In the genomic region with DNA sequence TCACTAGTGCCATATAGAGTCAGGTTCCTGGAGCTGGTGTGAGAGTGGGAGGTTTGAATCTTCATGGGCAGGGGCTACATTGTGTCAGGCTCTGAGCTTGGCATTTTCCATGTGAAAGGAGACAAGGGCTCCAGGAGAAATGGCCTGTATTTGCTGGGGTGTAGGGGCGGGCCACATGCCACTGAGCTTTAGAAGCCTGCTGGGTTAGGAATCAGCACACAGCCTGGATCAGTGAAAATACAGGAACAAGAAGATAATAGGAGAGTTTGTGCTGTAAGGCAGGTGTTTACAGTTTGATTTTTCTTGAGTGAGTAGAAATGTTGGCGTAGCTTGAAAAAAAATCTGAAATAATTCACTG, we compare ENCODE assay signal across 14 cellular contexts. TPM values are rescaled to one million over a fixed set of nuclear protein-coding genes. Genes with fewer than 3 reads are reported as not detected.
DNase-seq lines count a peak whose midpoint lies in the region; ATAC-seq and TF ChIP-seq lines count a peak whose summit lies in the region.
"Had no signal": no experiment of that assay in that cellular context is flagged by ENCODE, and none has a peak within 500 bp of the region (broad histone marks: within the 10 kb centered on the region; RNA-seq: fewer than 3 reads in every experiment).

No MANE protein-coding gene starts in this region.

- peaks cover 49 to 53% of the 10 kb centered on the region in 2 donors for H3K4me1 ChIP-seq in mucosa of rectum (ENCODE audit: control insufficient read depth in 2 of 2, insufficient read depth in 2 of 2, low read length in 2 of 2)
- peaks cover 43 to 76% (median 55%) of the 10 kb centered on the region in 4 donors for H3K4me1 ChIP-seq in transverse colon

- H3K36me3 Mint-ChIP-seq in activated naive CD8-positive, alpha-beta T cell, result peaks cover 2% of the 10 kb centered on the region
- H3K36me3 Mint-ChIP-seq in activated naive CD8-positive, alpha-beta T cell treated with anti-CD3 and anti-CD28 coated beads, Interleukin-2, amount 50 U/mL, for 24 hours (ENCODE audit: low read depth), result peaks cover 5% of the 10 kb centered on the region
- peaks cover 16% of the 10 kb centered on the region for H3K36me3 Mint-ChIP-seq in activated T-helper 17 cell treated with anti-CD3 and anti-CD28 coated beads, Interleukin-2, amount 50 U/mL, for 72 hours (ENCODE audit: low read depth)
- H3K36me3 Mint-ChIP-seq: immature natural killer cell; natural killer cell treated with Interleukin-12 subunit alpha and Interleukin-12 subunit beta and Interleukin-15 and Interleukin-18, amount 100 ng/mL, for 72 hours had no signal

- H3K4me3 Mint-ChIP-seq in activated naive CD8-positive, alpha-beta T cell, result no peak overlapping the region
- no peak overlapping the region for H3K4me3 Mint-ChIP-seq in activated naive CD8-positive, alpha-beta T cell treated with anti-CD3 and anti-CD28 coated beads, Interleukin-2, amount 50 U/mL, for 24 hours
- no peak overlapping the region for H3K4me3 Mint-ChIP-seq in activated T-helper 17 cell treated with anti-CD3 and anti-CD28 coated beads, Interleukin-2, amount 50 U/mL, for 72 hours
- H3K4me3 Mint-ChIP-seq: natural killer cell treated with Interleukin-12 subunit alpha and Interleukin-12 subunit beta and Interleukin-15 and Interleukin-18, amount 100 ng/mL, for 72 hours; T-helper 1 cell treated with Interleukin-12 subunit alpha and Interleukin-12 subunit beta and Interleukin-4 antibody, amounts not matched to agents 30 μg/mL and 1 μg/mL, for 36 hours had no signal

- peak overlapping the region; percentile 22 to 57 for H3K4me3 ChIP-seq in mucosa of rectum (ENCODE audit: low read length in 2 of 2)
- H3K4me3 ChIP-seq in transverse colon, result no peak overlapping the region

- H3K9me3 Mint-ChIP-seq in activated naive CD8-positive, alpha-beta T cell (ENCODE audit: low read depth), result no peaks in the 10 kb centered on the region
- H3K9me3 Mint-ChIP-seq in activated naive CD8-positive, alpha-beta T cell treated with anti-CD3 and anti-CD28 coated beads, Interleukin-2, amount 50 U/mL, for 24 hours, result no peaks in the 10 kb centered on the region
- no peaks in the 10 kb centered on the region for H3K9me3 Mint-ChIP-seq in activated T-helper 17 cell treated with anti-CD3 and anti-CD28 coated beads, Interleukin-2, amount 50 U/mL, for 72 hours
- H3K9me3 Mint-ChIP-seq: immature natural killer cell; natural killer cell treated with Interleukin-12 subunit alpha and Interleukin-12 subunit beta and Interleukin-15 and Interleukin-18, amount 100 ng/mL, for 72 hours; T-helper 1 cell treated with Interleukin-12 subunit alpha and Interleukin-12 subunit beta and Interleukin-4 antibody, amounts not matched to agents 30 μg/mL and 1 μg/mL, for 36 hours had no signal

- no peak for TF ChIP-seq POLR2A in transverse colon (IDR thresholded peaks at IDR 0.05)

- H3K36me3 ChIP-seq in mucosa of rectum (ENCODE audit: control insufficient read depth in 2 of 2, insufficient read depth in 2 of 2, low read length in 2 of 2), result no peaks in the 10 kb centered on the region
- H3K36me3 ChIP-seq in transverse colon, result no peaks in the 10 kb centered on the region

- peak overlapping the region; percentile 61 for H3K27ac Mint-ChIP-seq in activated naive CD8-positive, alpha-beta T cell
- H3K27ac Mint-ChIP-seq in activated naive CD8-positive, alpha-beta T cell treated with anti-CD3 and anti-CD28 coated beads, Interleukin-2, amount 50 U/mL, for 24 hours, result no peak overlapping the region
- peak overlapping the region; percentile 95 for H3K27ac Mint-ChIP-seq in activated T-helper 17 cell treated with anti-CD3 and anti-CD28 coated beads, Interleukin-2, amount 50 U/mL, for 72 hours
- H3K27ac Mint-ChIP-seq: T-helper 1 cell treated with Interleukin-12 subunit alpha and Interleukin-12 subunit beta and Interleukin-4 antibody, amounts not matched to agents 30 μg/mL and 1 μg/mL, for 36 hours had no signal

- WGBS in transverse colon (ENCODE audit: low coverage in 1 of 2), 2 donors, result 90 to 100% methylated on average over 1 to 2 of the region's 2 CpGs

- no peak for DNase-seq in activated naive CD8-positive, alpha-beta T cell treated with anti-CD3 and anti-CD28 coated beads, Interleukin-2, amount 50 U/mL, for 24 hours
- DNase-seq in transverse colon (no peak), islet precursor cell (no peak), NCI-H2227 treated with DMSO at 0.1 percent for 48 hours (lab: John Stamatoyannopoulos, UW) (no peak)
- no peak for DNase-seq in stimulated activated CD8-positive, alpha-beta memory T cell treated with anti-CD3 and anti-CD28 coated beads, Interleukin-4, amount 100 ng/mL, for 48 hours
- DNase-seq: activated gamma-delta T cell treated with Interleukin-2 at 50 U/mL for 16 hours, immature natural killer cell, NCI-H2029, SHP77 had no signal

- peak overlapping the region; percentile 68 to 72 for H3K9ac ChIP-seq in mucosa of rectum (ENCODE audit: low read depth in 1 of 2, low read length in 2 of 2)

- TF ChIP-seq CTCF in transverse colon (IDR thresholded peaks at IDR 0.05), result no peak

- no peak for ATAC-seq in activated naive CD8-positive, alpha-beta T cell treated with anti-CD3 and anti-CD28 coated beads, Interleukin-2, amount 50 U/mL, for 24 hours
- no peak for ATAC-seq in activated T-helper 17 cell treated with anti-CD3 and anti-CD28 coated beads, Interleukin-2, amount 50 U/mL, for 72 hours (replicated peaks)
- ATAC-seq: natural killer cell treated with Interleukin-12 subunit alpha and Interleukin-12 subunit beta and Interleukin-15 and Interleukin-18, amount 100 ng/mL, for 72 hours had no signal

- H3K27me3 ChIP-seq in mucosa of rectum (ENCODE audit: control insufficient read depth in 2 of 2, insufficient read depth in 2 of 2, low read length in 2 of 2) (no peaks in the 10 kb centered on the region), transverse colon (no peaks in the 10 kb centered on the region)

- no peaks in the 10 kb centered on the region for H3K27me3 Mint-ChIP-seq in activated naive CD8-positive, alpha-beta T cell
- H3K27me3 Mint-ChIP-seq in activated naive CD8-positive, alpha-beta T cell treated with anti-CD3 and anti-CD28 coated beads, Interleukin-2, amount 50 U/mL, for 24 hours, result no peaks in the 10 kb centered on the region
- H3K27me3 Mint-ChIP-seq in activated T-helper 17 cell treated with anti-CD3 and anti-CD28 coated beads, Interleukin-2, amount 50 U/mL, for 72 hours, result no peaks in the 10 kb centered on the region
- H3K27me3 Mint-ChIP-seq: natural killer cell treated with Interleukin-12 subunit alpha and Interleukin-12 subunit beta and Interleukin-15 and Interleukin-18, amount 100 ng/mL, for 72 hours had no signal

- H3K27ac ChIP-seq in mucosa of rectum (ENCODE audit: low read depth in 2 of 2, low read length in 2 of 2) (peak overlapping the region; percentile 94 to 96), transverse colon (peak overlapping the region; percentile 82 to 89 (median 88))

- H3K4me1 Mint-ChIP-seq in activated naive CD8-positive, alpha-beta T cell (ENCODE audit: low read depth), result peaks cover 56% of the 10 kb centered on the region
- H3K4me1 Mint-ChIP-seq in activated naive CD8-positive, alpha-beta T cell treated with anti-CD3 and anti-CD28 coated beads, Interleukin-2, amount 50 U/mL, for 24 hours, result peaks cover 39% of the 10 kb centered on the region
- H3K4me1 Mint-ChIP-seq in activated T-helper 17 cell treated with anti-CD3 and anti-CD28 coated beads, Interleukin-2, amount 50 U/mL, for 72 hours, result peaks cover 57% of the 10 kb centered on the region

- no peaks in the 10 kb centered on the region for H3K9me3 ChIP-seq in mucosa of rectum (ENCODE audit: control insufficient read depth in 2 of 2, low read length in 2 of 2)
- no peaks in the 10 kb centered on the region for H3K9me3 ChIP-seq in transverse colon

- intact Hi-C loops in transverse colon (cut with DNase I; ENCODE audit: low total_unique reads), result no loop called here

- in situ Hi-C loops in transverse colon (cut with MboI; ENCODE audit: low pct_ligation_motif_present in 1 of 4, low pct_unique_long_range_greater_than_20kb in 1 of 4, low sequenced_read_pairs in 3 of 4), result no loop called here

- no peak for TF ChIP-seq EP300 in transverse colon (IDR thresholded peaks at IDR 0.05; ENCODE audit: low read depth)

RNA-seq across cellular contexts. Expression of gene TBC1D14, which starts 35.4 kb away (rescaled TPM):
- total RNA-seq in activated T-helper 17 cell treated with anti-CD3 and anti-CD28 coated beads, Interleukin-2, amount 50 U/mL, for 72 hours, result 10 to 100 TPM; 44.1 to 63.8 TPM
- total RNA-seq in transverse colon, result 10 to 100 TPM; 42.6 to 56.9 (median 54.0) TPM

Comparison
In these comparisons a context has a peak if more than half of its experiments do, and no peak if none do; other contexts are left out.
1. H3K4me3 ChIP-seq: peak in mucosa of rectum (2 of 2); none in transverse colon (0 of 4).